35 cellular contexts compared by ENCODE assay signal in genomic region chr9:123525957-123526356, GRCh38.
"Had no signal": no experiment of that assay in that cellular context is flagged by ENCODE, and none has a peak within 500 bp of the region (broad histone marks: within the 10 kb centered on the region; RNA-seq: fewer than 3 reads in every experiment).

No MANE protein-coding gene starts in this region.

- DNase-seq: activated B cell treated with CpG ODN at 0.5 μM for 24 hours; activated CD4-positive, alpha-beta memory T cell treated with anti-CD3 and anti-CD28 coated beads for 36 hours; activated CD4-positive, alpha-beta T cell treated with anti-CD3 and anti-CD28 coated beads for 4 hours; activated CD4-positive, alpha-beta T cell treated with anti-CD3 and anti-CD28 coated beads, Interleukin-2, amount 10 ng/mL, durations not matched to agents 24 days and 14 days; activated CD4-positive, alpha-beta T cell treated with anti-CD3 and anti-CD28 coated beads, Interleukin-2, amount 50 U/mL, for 1 hour; activated CD4-positive, alpha-beta T cell treated with anti-CD3 and anti-CD28 coated beads, Interleukin-2, amount 50 U/mL, for 4 hours; activated CD4-positive, CD25-positive, alpha-beta regulatory T cell treated with anti-CD3 and anti-CD28 coated beads, Interleukin-2, amount 50 U/mL, for 72 hours; activated CD8-positive, alpha-beta memory T cell treated with anti-CD3 and anti-CD28 coated beads, Interleukin-2, amount 50 U/mL, for 4 hours; activated CD8-positive, alpha-beta T cell treated with anti-CD3 and anti-CD28 coated beads for 36 hours; activated effector memory CD4-positive, alpha-beta T cell treated with anti-CD3 and anti-CD28 coated beads, Interleukin-2, amount 50 U/mL, for 16 hours; activated gamma-delta T cell treated with Interleukin-2 at 50 U/mL for 16 hours; activated naive CD4-positive, alpha-beta T cell; activated naive CD4-positive, alpha-beta T cell treated with anti-CD3 and anti-CD28 coated beads for 36 hours; activated naive CD4-positive, alpha-beta T cell treated with anti-CD3 and anti-CD28 coated beads, Interleukin-2, amount 50 U/mL, for 16 hours; activated naive CD8-positive, alpha-beta T cell treated with anti-CD3 and anti-CD28 coated beads, Interleukin-2, amount 10 ng/mL, durations not matched to agents 7 days and 5 days; activated naive CD8-positive, alpha-beta T cell treated with anti-CD3 and anti-CD28 coated beads, Interleukin-2, amount 50 U/mL, for 24 hours; activated T-cell treated with anti-CD3 and anti-CD28 coated beads for 4 hours; activated T-cell treated with anti-CD3 and anti-CD28 coated beads, Interleukin-2, amount 50 U/mL, for 1 hour; activated T-cell treated with anti-CD3 and anti-CD28 coated beads, Interleukin-2, amount 50 U/mL, for 4 hours; activated T-cell treated with anti-CD3 and anti-CD28 coated beads, Interleukin-2, amount 50 U/mL, for 72 hours; amygdala; anterior cingulate cortex; central memory CD4-positive, alpha-beta T cell; T-helper 1 cell; T-helper 2 cell; T-helper 9 cell had no signal

- H3K36me3 ChIP-seq: ascending aorta had no signal

- ATAC-seq: activated CD8-positive, alpha-beta T cell treated with anti-CD3 and anti-CD28 coated beads for 36 hours; activated naive CD8-positive, alpha-beta T cell treated with anti-CD3 and anti-CD28 coated beads, Interleukin-2, amount 50 U/mL, for 24 hours; activated T-cell treated with anti-CD3 and anti-CD28 coated beads, Interleukin-2, amount 50 U/mL, for 4 hours; activated T-cell treated with anti-CD3 and anti-CD28 coated beads, Interleukin-2, amount 50 U/mL, for 72 hours; activated T-helper 17 cell treated with anti-CD3 and anti-CD28 coated beads, Interleukin-2, amount 50 U/mL, for 72 hours had no signal

- H3K27ac Mint-ChIP-seq: activated B cell treated with CpG ODN at 0.5 μM for 24 hours; activated CD4-positive, alpha-beta memory T cell treated with anti-CD3 and anti-CD28 coated beads for 36 hours; activated CD4-positive, alpha-beta T cell treated with anti-CD3 and anti-CD28 coated beads, Interleukin-2, amount 10 ng/mL, durations not matched to agents 24 days and 14 days; activated CD8-positive, alpha-beta T cell treated with anti-CD3 and anti-CD28 coated beads for 36 hours; activated naive CD4-positive, alpha-beta T cell treated with anti-CD3 and anti-CD28 coated beads for 36 hours; activated naive CD8-positive, alpha-beta T cell; activated naive CD8-positive, alpha-beta T cell treated with anti-CD3 and anti-CD28 coated beads, Interleukin-2, amount 10 ng/mL, durations not matched to agents 7 days and 5 days; activated naive CD8-positive, alpha-beta T cell treated with anti-CD3 and anti-CD28 coated beads, Interleukin-2, amount 50 U/mL, for 24 hours; activated T-cell treated with anti-CD3 and anti-CD28 coated beads, Interleukin-2, amount 50 U/mL, for 72 hours; activated T-helper 1 cell treated with anti-CD3 and anti-CD28 coated beads, Interleukin-12 subunit alpha, Interleukin-12 subunit beta, Interleukin-2, Interleukin-4 antibody, amounts not matched to agents 30 ng/mL and 10 ng/mL and 1 ng/mL, durations not matched to agents 14 hours and 24 hours and 36 hours; activated T-helper 17 cell treated with anti-CD3 and anti-CD28 coated beads, Interleukin-2, amount 50 U/mL, for 72 hours; brain; T-helper 1 cell treated with Interleukin-12 subunit alpha and Interleukin-12 subunit beta and Interleukin-4 antibody, amounts not matched to agents 30 μg/mL and 1 μg/mL, for 36 hours; T-helper 2 cell treated with Interferon-gamma antibody and Interleukin-4, amounts not matched to agents 5 μg/mL and 100 μg/mL, for 36 hours had no signal

- H3K27ac ChIP-seq: ascending aorta, VCaP had no signal

- H3K27me3 ChIP-seq: ascending aorta had no signal

- H3K4me3 ChIP-seq: ascending aorta had no signal

- FAIRE-seq: TTC549 had no signal

- H3K4me1 ChIP-seq: ascending aorta had no signal

- H3K36me3 Mint-ChIP-seq: activated naive CD8-positive, alpha-beta T cell treated with anti-CD3 and anti-CD28 coated beads, Interleukin-2, amount 10 ng/mL, durations not matched to agents 7 days and 5 days had no signal
